Comparison of ENCODE assay signal across 8 cellular contexts in the genomic region with DNA sequence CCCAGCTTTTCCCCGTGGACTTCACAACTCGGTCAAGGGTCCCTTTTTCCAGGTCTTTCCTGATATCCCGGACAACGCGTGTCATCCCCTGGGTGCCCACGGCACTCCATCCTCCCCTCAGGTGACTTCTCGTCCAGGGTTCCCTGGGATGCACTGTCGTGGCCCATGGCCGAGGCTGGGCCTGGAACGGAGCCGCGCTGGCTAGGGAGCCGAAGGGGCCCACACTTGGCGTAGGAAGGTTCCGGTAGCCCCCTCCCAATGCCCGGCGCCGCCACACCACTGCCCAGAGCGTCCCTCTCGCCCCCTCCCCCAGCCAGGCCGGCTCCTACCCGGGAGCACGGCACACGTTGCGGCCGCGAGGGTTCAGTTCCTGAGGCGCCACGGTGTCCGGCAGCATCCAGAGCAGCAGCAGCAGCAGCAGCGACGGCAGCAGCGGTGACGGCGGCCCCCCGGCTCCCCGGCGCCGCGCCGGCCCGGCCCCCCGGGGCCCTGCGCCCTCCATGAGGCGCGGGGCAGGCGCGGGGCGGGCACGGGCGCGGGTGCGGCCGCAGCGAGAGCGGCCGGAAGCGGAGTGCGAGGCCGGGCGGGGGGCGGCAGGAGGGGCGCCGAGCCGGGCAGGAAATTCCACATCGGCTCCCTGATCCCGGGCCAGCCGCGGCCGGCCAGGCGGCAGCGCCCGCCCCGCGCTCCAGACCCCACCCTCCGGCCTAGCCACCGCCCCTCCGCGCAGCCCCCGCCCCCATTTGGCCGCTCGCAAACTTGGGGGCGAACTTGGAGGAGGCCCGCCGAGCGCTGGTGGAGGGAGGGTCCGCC. TPM values are rescaled to one million over a fixed set of nuclear protein-coding genes. Genes with fewer than 3 reads are reported as not detected.
DNase-seq lines count a peak whose midpoint lies in the region; ATAC-seq and TF ChIP-seq lines count a peak whose summit lies in the region.

A gene with protein sequence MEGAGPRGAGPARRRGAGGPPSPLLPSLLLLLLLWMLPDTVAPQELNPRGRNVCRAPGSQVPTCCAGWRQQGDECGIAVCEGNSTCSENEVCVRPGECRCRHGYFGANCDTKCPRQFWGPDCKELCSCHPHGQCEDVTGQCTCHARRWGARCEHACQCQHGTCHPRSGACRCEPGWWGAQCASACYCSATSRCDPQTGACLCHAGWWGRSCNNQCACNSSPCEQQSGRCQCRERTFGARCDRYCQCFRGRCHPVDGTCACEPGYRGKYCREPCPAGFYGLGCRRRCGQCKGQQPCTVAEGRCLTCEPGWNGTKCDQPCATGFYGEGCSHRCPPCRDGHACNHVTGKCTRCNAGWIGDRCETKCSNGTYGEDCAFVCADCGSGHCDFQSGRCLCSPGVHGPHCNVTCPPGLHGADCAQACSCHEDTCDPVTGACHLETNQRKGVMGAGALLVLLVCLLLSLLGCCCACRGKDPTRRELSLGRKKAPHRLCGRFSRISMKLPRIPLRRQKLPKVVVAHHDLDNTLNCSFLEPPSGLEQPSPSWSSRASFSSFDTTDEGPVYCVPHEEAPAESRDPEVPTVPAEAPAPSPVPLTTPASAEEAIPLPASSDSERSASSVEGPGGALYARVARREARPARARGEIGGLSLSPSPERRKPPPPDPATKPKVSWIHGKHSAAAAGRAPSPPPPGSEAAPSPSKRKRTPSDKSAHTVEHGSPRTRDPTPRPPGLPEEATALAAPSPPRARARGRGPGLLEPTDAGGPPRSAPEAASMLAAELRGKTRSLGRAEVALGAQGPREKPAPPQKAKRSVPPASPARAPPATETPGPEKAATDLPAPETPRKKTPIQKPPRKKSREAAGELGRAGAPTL (minus strand): TSS at position 573 of the 813 bp plus-strand sequence. CDS start 71 bp downstream, at position 502.

- intact Hi-C loops in activated CD4-positive, alpha-beta T cell treated with anti-CD3 and anti-CD28 coated beads, Interleukin-2, amount 10 ng/mL, durations not matched to agents 24 days and 14 days (cut with micrococcal nuclease) = no loop called here
- intact Hi-C loops in activated T-helper 1 cell treated with anti-CD3 and anti-CD28 coated beads, Interleukin-12 subunit alpha, Interleukin-12 subunit beta, Interleukin-2, Interleukin-4 antibody, amounts not matched to agents 30 ng/mL and 10 ng/mL and 1 ng/mL, durations not matched to agents 14 hours and 24 hours and 36 hours (cut with micrococcal nuclease) = loop anchor here (1.0 to 10.0 kb wide), 2 partner anchors 8 to 463 kb away; no protein-coding TSS in a partner anchor

- H3K4me1 ChIP-seq in right atrium auricular region = peaks cover 0 to 45% of the 10 kb centered on the region in 2 donors
- peaks cover 11% of the 10 kb centered on the region for H3K4me1 ChIP-seq in rectal smooth muscle tissue (ENCODE audit: control insufficient read depth, insufficient read depth, low read length)
- H3K4me1 ChIP-seq in foreskin keratinocyte = peaks cover 3% of the 10 kb centered on the region

- no peaks in the 10 kb centered on the region for H3K9me3 ChIP-seq in right atrium auricular region

- H3K4me3 ChIP-seq in right atrium auricular region = peak within 1 kb of the TSS; percentile 53 to 71
- H3K4me3 ChIP-seq in rectal smooth muscle tissue (ENCODE audit: low read length) = peak within 1 kb of the TSS; percentile 58

- H3K9ac ChIP-seq in rectal smooth muscle tissue (ENCODE audit: low read length) = peak within 1 kb of the TSS; percentile 24

- peaks cover 4% of the 10 kb centered on the region for H3K4me1 Mint-ChIP-seq in activated CD4-positive, alpha-beta T cell treated with anti-CD3 and anti-CD28 coated beads, Interleukin-2, amount 10 ng/mL, durations not matched to agents 24 days and 14 days
- peaks cover 5% of the 10 kb centered on the region for H3K4me1 Mint-ChIP-seq in activated T-helper 1 cell treated with anti-CD3 and anti-CD28 coated beads, Interleukin-12 subunit alpha, Interleukin-12 subunit beta, Interleukin-2, Interleukin-4 antibody, amounts not matched to agents 30 ng/mL and 10 ng/mL and 1 ng/mL, durations not matched to agents 14 hours and 24 hours and 36 hours (ENCODE audit: low read depth)

- no peaks in the 10 kb centered on the region for H3K36me3 Mint-ChIP-seq in activated CD4-positive, alpha-beta T cell treated with anti-CD3 and anti-CD28 coated beads, Interleukin-2, amount 10 ng/mL, durations not matched to agents 24 days and 14 days (ENCODE audit: low read depth)
- H3K36me3 Mint-ChIP-seq in activated T-helper 1 cell treated with anti-CD3 and anti-CD28 coated beads, Interleukin-12 subunit alpha, Interleukin-12 subunit beta, Interleukin-2, Interleukin-4 antibody, amounts not matched to agents 30 ng/mL and 10 ng/mL and 1 ng/mL, durations not matched to agents 14 hours and 24 hours and 36 hours (ENCODE audit: low read depth) = peaks cover 4% of the 10 kb centered on the region

- H3K36me3 ChIP-seq in right atrium auricular region (no peaks in the 10 kb centered on the region), rectal smooth muscle tissue (ENCODE audit: control insufficient read depth, insufficient read depth, low read length) (peaks cover 2% of the 10 kb centered on the region)

- H3K27me3 ChIP-seq in right atrium auricular region (no peaks in the 10 kb centered on the region), rectal smooth muscle tissue (ENCODE audit: control insufficient read depth, insufficient read depth, low read length) (peaks cover 2% of the 10 kb centered on the region), foreskin keratinocyte (peaks cover 65% of the 10 kb centered on the region)

- ATAC-seq in GM21367 (IDR thresholded peaks at IDR 0.05; ENCODE audit: unreplicated experiment) (no peak), foreskin keratinocyte (no peak)

- H3K9me3 Mint-ChIP-seq in activated CD4-positive, alpha-beta T cell treated with anti-CD3 and anti-CD28 coated beads, Interleukin-2, amount 10 ng/mL, durations not matched to agents 24 days and 14 days = no peaks in the 10 kb centered on the region
- H3K9me3 Mint-ChIP-seq in activated T-helper 1 cell treated with anti-CD3 and anti-CD28 coated beads, Interleukin-12 subunit alpha, Interleukin-12 subunit beta, Interleukin-2, Interleukin-4 antibody, amounts not matched to agents 30 ng/mL and 10 ng/mL and 1 ng/mL, durations not matched to agents 14 hours and 24 hours and 36 hours = no peaks in the 10 kb centered on the region

- TF ChIP-seq CTCF in right atrium auricular region (IDR thresholded peaks at IDR 0.05) (no peak), foreskin keratinocyte (conservative IDR thresholded peaks at IDR 0.05) (no peak)

- no peak within 1 kb of the TSS for H3K27ac Mint-ChIP-seq in activated CD4-positive, alpha-beta T cell treated with anti-CD3 and anti-CD28 coated beads, Interleukin-2, amount 10 ng/mL, durations not matched to agents 24 days and 14 days
- H3K27ac Mint-ChIP-seq in activated T-helper 1 cell treated with anti-CD3 and anti-CD28 coated beads, Interleukin-12 subunit alpha, Interleukin-12 subunit beta, Interleukin-2, Interleukin-4 antibody, amounts not matched to agents 30 ng/mL and 10 ng/mL and 1 ng/mL, durations not matched to agents 14 hours and 24 hours and 36 hours = no peak within 1 kb of the TSS

- peak; percentile 58 for DNase-seq in activated CD4-positive, alpha-beta T cell treated with anti-CD3 and anti-CD28 coated beads, Interleukin-2, amount 10 ng/mL, durations not matched to agents 24 days and 14 days
- no peak for DNase-seq in activated CD4-positive, alpha-beta T cell treated with anti-CD3 and anti-CD28 coated beads for 1 hour
- DNase-seq in activated T-helper 1 cell treated with anti-CD3 and anti-CD28 coated beads, Interleukin-12 subunit alpha, Interleukin-12 subunit beta, Interleukin-2, Interleukin-4 antibody, amounts not matched to agents 30 ng/mL and 10 ng/mL and 1 ng/mL, durations not matched to agents 14 hours and 24 hours and 36 hours (ENCODE audit: low spot score) = no peak
- DNase-seq in right atrium auricular region (ENCODE audit: low spot score) (no peak), foreskin keratinocyte (no peak)
- no peak for DNase-seq in stimulated activated CD4-positive, alpha-beta T cell treated with anti-CD3 and anti-CD28 coated beads, Interleukin-12 subunit alpha, Interleukin-12 subunit beta, amount 100 ng/mL, for 4 hours

- H3K27me3 Mint-ChIP-seq in activated CD4-positive, alpha-beta T cell treated with anti-CD3 and anti-CD28 coated beads, Interleukin-2, amount 10 ng/mL, durations not matched to agents 24 days and 14 days = peaks cover 53% of the 10 kb centered on the region
- H3K27me3 Mint-ChIP-seq in activated T-helper 1 cell treated with anti-CD3 and anti-CD28 coated beads, Interleukin-12 subunit alpha, Interleukin-12 subunit beta, Interleukin-2, Interleukin-4 antibody, amounts not matched to agents 30 ng/mL and 10 ng/mL and 1 ng/mL, durations not matched to agents 14 hours and 24 hours and 36 hours (ENCODE audit: insufficient read depth) = peaks cover 51% of the 10 kb centered on the region

- H3K4me3 Mint-ChIP-seq in activated CD4-positive, alpha-beta T cell treated with anti-CD3 and anti-CD28 coated beads, Interleukin-2, amount 10 ng/mL, durations not matched to agents 24 days and 14 days = peak within 1 kb of the TSS; percentile 74
- peak within 1 kb of the TSS; percentile 56 for H3K4me3 Mint-ChIP-seq in activated T-helper 1 cell treated with anti-CD3 and anti-CD28 coated beads, Interleukin-12 subunit alpha, Interleukin-12 subunit beta, Interleukin-2, Interleukin-4 antibody, amounts not matched to agents 30 ng/mL and 10 ng/mL and 1 ng/mL, durations not matched to agents 14 hours and 24 hours and 36 hours

- peak within 1 kb of the TSS; percentile 77 to 81 for H3K27ac ChIP-seq in right atrium auricular region
- peak within 1 kb of the TSS; percentile 77 for H3K27ac ChIP-seq in rectal smooth muscle tissue (ENCODE audit: low read depth, low read length)
- H3K27ac ChIP-seq in foreskin keratinocyte = no peak within 1 kb of the TSS

RNA-seq across cellular contexts. Expression of the gene that starts here (rescaled TPM):
- total RNA-seq in activated CD4-positive, alpha-beta T cell treated with anti-CD3 and anti-CD28 coated beads, Interleukin-2, amount 10 ng/mL, durations not matched to agents 24 days and 14 days = 0.16 and 0.33 TPM in 2 replicates
- total RNA-seq in activated T-helper 1 cell treated with anti-CD3 and anti-CD28 coated beads, Interleukin-12 subunit alpha, Interleukin-12 subunit beta, Interleukin-2, Interleukin-4 antibody, amounts not matched to agents 30 ng/mL and 10 ng/mL and 1 ng/mL, durations not matched to agents 14 hours and 24 hours and 36 hours = 0.24 and 0.41 TPM in 2 replicates
- 10 to 100 TPM in 1 of 2 donors, 1 to 10 TPM in 1; 6.5 to 11.0 TPM for total RNA-seq in right atrium auricular region
- total RNA-seq in foreskin keratinocyte = 0.14 and 0.24 TPM in 2 replicates
- polyA plus RNA-seq in foreskin keratinocyte = 0.17 and 0.25 TPM in 2 replicates

Comparison
In these comparisons a context has a peak if more than half of its experiments do, and no peak if none do; other contexts are left out.
1. Peak in DNase-seq in activated CD4-positive, alpha-beta T cell treated with anti-CD3 and anti-CD28 coated beads, Interleukin-2, amount 10 ng/mL, durations not matched to agents 24 days and 14 days; RNA of the gene not detected or under 1 TPM.